Comparison of ENCODE assay signal across 1 cellular context in the genomic region with DNA sequence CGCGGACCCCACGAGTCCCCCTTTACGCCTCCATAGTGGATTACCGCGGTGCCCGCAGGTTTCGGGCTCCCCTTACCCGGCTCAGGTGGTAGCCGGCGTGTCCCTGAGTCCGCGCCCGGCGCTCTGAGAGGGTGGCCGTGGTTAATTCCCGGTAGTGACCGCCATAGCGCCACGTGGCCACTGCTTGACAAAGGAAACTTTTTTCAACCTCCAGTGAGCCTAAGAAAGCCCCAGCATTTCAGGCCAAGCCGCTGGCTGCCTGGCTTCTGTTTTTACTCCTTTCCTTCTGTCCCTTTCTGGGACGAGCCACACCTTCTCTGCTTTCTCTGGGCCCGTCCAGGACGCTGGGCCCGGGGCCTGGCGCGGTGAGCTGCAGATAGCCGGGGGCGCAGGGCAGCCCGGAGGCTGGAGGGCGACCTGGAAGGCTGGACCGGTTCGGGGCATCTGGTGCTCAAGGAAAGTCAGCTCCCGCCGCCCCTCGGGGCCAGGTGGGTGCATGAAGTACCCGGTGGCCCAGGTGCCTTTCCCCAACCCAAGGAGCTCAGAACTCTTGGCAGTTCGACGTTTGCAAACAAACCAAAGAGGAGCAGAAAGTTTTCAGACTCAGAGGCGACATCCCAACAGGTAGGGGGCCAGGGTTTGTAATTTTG.
TF ChIP-seq lines count a peak whose summit lies in the region.

No MANE protein-coding gene starts in this region.

TF ChIP-seq in H1, 55 proteins besides CTCF, POLR2A, EP300 and RAD21 (continued from another document):
- TF ChIP-seq YY1 (IDR thresholded peaks at IDR 0.05; ENCODE audit: low read depth, low read length), result peak; percentile 69
- no peak for TF ChIP-seq HDAC6 (IDR thresholded peaks at IDR 0.05; ENCODE audit: low read depth, low read length)
- TF ChIP-seq KDM1A (IDR thresholded peaks at IDR 0.05; ENCODE audit: borderline replicate concordance, low read length), result no peak
- no peak for TF ChIP-seq SAP30 (IDR thresholded peaks at IDR 0.05; ENCODE audit: insufficient read depth, insufficient replicate concordance, low read length)
- TF ChIP-seq ASH2L (IDR thresholded peaks at IDR 0.05; ENCODE audit: low read length), result peak; percentile 5
- TF ChIP-seq TCF12 (IDR thresholded peaks at IDR 0.05; ENCODE audit: low read depth, low read length), result no peak
- TF ChIP-seq CHD1 (IDR thresholded peaks at IDR 0.05; ENCODE audit: low read depth, low read length), result no peak
- TF ChIP-seq NANOG (IDR thresholded peaks at IDR 0.05; ENCODE audit: insufficient read depth, low read depth, low read length, poor library complexity, severe bottlenecking), result no peak
- no peak for TF ChIP-seq SIX5 (IDR thresholded peaks at IDR 0.05; ENCODE audit: low read depth, low read length)
- peak; percentile 53; the same call in 1 of the 2 replicates for TF ChIP-seq TBP (IDR thresholded peaks at IDR 0.05; ENCODE audit: low read depth, low read length)
- TF ChIP-seq SP4 (IDR thresholded peaks at IDR 0.05; ENCODE audit: low read length), result 0 out of 2 replicates have a peak, but pooled peaks have one; percentile 44
- peak; percentile 40 for TF ChIP-seq PHF8 (conservative IDR thresholded peaks at IDR 0.05; ENCODE audit: low read depth, low read length)
- peak; percentile 84 for TF ChIP-seq POLR2AphosphoS5 (IDR thresholded peaks at IDR 0.05; ENCODE audit: low read depth, low read length)
- TF ChIP-seq, protein P1, sequence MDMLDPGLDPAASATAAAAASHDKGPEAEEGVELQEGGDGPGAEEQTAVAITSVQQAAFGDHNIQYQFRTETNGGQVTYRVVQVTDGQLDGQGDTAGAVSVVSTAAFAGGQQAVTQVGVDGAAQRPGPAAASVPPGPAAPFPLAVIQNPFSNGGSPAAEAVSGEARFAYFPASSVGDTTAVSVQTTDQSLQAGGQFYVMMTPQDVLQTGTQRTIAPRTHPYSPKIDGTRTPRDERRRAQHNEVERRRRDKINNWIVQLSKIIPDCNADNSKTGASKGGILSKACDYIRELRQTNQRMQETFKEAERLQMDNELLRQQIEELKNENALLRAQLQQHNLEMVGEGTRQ (IDR thresholded peaks at IDR 0.05; ENCODE audit: low read length), result peak; percentile 34; the same call in 1 of the 2 replicates
- no peak for TF ChIP-seq POU5F1 (IDR thresholded peaks at IDR 0.05; ENCODE audit: low read depth, low read length)
- no peak for TF ChIP-seq SIRT6 (IDR thresholded peaks at IDR 0.05; ENCODE audit: low read length)
- TF ChIP-seq MAX (IDR thresholded peaks at IDR 0.05), result peak; percentile 97
- no peak for TF ChIP-seq KDM4A (IDR thresholded peaks at IDR 0.05; ENCODE audit: low read depth, low read length, severe bottlenecking)
- no peak for TF ChIP-seq GTF2F1 (IDR thresholded peaks at IDR 0.05; ENCODE audit: borderline replicate concordance, low read depth, low read length)
- TF ChIP-seq RBBP5 (IDR thresholded peaks at IDR 0.05; ENCODE audit: borderline replicate concordance, low read depth, low read length), result no peak
